In the genomic region with DNA sequence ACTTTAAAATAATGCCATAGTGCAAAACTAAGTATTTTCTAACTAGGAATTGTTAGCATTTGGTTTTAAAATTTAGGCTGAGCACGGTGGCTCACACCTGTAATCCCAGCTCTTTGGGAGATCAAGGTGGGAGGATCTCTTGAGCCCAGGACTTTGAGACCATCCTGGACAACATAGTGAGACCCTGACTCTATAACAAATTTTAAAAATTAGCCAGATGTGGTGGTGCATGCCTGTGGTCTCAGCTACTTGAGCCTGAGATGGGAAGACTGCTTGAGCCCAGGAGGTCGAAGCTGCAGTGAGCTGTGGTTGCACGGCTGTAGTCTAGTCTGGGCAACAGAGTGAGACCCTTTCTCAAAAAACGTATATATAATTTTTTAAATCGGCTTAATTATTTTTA, we compare ENCODE assay signal across 1 cellular context.
TF ChIP-seq lines count a peak whose summit lies in the region.

No MANE protein-coding gene starts in this region.

TF ChIP-seq in SK-N-SH, 30 proteins besides CTCF, POLR2A, EP300 and RAD21:
- TF ChIP-seq EZH2phosphoT487 (IDR thresholded peaks at IDR 0.05; ENCODE audit: borderline replicate concordance, low read depth) = no peak
- TF ChIP-seq GATA2 (CRISPR knock-in tag; IDR thresholded peaks at IDR 0.05) = no peak
- TF ChIP-seq, protein P1, sequence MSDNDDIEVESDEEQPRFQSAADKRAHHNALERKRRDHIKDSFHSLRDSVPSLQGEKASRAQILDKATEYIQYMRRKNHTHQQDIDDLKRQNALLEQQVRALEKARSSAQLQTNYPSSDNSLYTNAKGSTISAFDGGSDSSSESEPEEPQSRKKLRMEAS (IDR thresholded peaks at IDR 0.05; ENCODE audit: low read depth) = no peak
- TF ChIP-seq MXI1 (IDR thresholded peaks at IDR 0.05; ENCODE audit: low read depth, low read length) = no peak
- TF ChIP-seq TAF1 (IDR thresholded peaks at IDR 0.05; ENCODE audit: borderline replicate concordance, low read depth, low read length) = no peak
- no peak for TF ChIP-seq TCF12 (IDR thresholded peaks at IDR 0.05)
- no peak for TF ChIP-seq YY1 (IDR thresholded peaks at IDR 0.05; ENCODE audit: low read depth)
- TF ChIP-seq, protein P2, sequence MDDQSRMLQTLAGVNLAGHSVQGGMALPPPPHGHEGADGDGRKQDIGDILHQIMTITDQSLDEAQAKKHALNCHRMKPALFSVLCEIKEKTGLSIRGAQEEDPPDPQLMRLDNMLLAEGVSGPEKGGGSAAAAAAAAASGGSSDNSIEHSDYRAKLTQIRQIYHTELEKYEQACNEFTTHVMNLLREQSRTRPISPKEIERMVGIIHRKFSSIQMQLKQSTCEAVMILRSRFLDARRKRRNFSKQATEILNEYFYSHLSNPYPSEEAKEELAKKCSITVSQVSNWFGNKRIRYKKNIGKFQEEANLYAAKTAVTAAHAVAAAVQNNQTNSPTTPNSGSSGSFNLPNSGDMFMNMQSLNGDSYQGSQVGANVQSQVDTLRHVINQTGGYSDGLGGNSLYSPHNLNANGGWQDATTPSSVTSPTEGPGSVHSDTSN (IDR thresholded peaks at IDR 0.05) = no peak
